Comparison of ENCODE assay signal across 11 cellular contexts in genomic region chr3:20057612-20058180, GRCh38. TPM values are rescaled to one million over a fixed set of nuclear protein-coding genes. Genes with fewer than 3 reads are reported as not detected.
DNase-seq lines count a peak whose midpoint lies in the region; ATAC-seq, FAIRE-seq and TF ChIP-seq lines count a peak whose summit lies in the region.
"Had no signal": no experiment of that assay in that cellular context is flagged by ENCODE, and none has a peak within 500 bp of the region (broad histone marks: within the 10 kb centered on the region; RNA-seq: fewer than 3 reads in every experiment).

No MANE protein-coding gene starts in this region.

- H3K4me1 Mint-ChIP-seq in CD8-positive, alpha-beta T cell (ENCODE audit: low read depth) = peaks cover 31% of the 10 kb centered on the region

- no peak for DNase-seq in CD8-positive, alpha-beta T cell
- DNase-seq in GM12878 (ENCODE audit: low read depth, low spot score) = no peak
- DNase-seq in hepatocyte (ENCODE audit: low spot score) = no peak
- no peak for DNase-seq in sigmoid colon
- no peak for DNase-seq in kidney
- no peak for DNase-seq in GM19239 (ENCODE audit: insufficient read length, low spot score)
- no peak for DNase-seq in mesenteric fat pad (ENCODE audit: low spot score)
- DNase-seq in MG63 = no peak
- DNase-seq: NCI-H82 had no signal

- POLR2A ChIA-PET in CD8-positive, alpha-beta T cell (lab: Charles Lee) = no interaction called here
- POLR2A ChIA-PET in GM12878 (lab: Charles Lee) = interaction anchor here (0.7 to 1.4 kb wide), 2 partner anchors 15 to 20 kb away, joined by 4 to 7 read pairs; no protein-coding TSS in a partner anchor

- TF ChIP-seq POLR2A in GM12878 (IDR thresholded peaks at IDR 0.05; ENCODE audit: low read depth, low read length) = no peak
- no peak for TF ChIP-seq POLR2A in sigmoid colon (IDR thresholded peaks at IDR 0.05)

- RAD21 ChIA-PET in GM12878 (lab: Charles Lee; ENCODE audit: unreplicated experiment) = interaction anchor here (0.7 to 1.5 kb wide), 2 partner anchors 13 to 16 kb away, joined by 4 to 5 read pairs; no protein-coding TSS in a partner anchor

- no peaks in the 10 kb centered on the region for H3K9me3 ChIP-seq in CD8-positive, alpha-beta T cell (ENCODE audit: low read length)
- H3K9me3 ChIP-seq in GM12878 (replicated peaks; ENCODE audit: control insufficient read depth, insufficient read depth, low read length) (no peaks in the 10 kb centered on the region), hepatocyte (ENCODE audit: low read depth) (no peaks in the 10 kb centered on the region), sigmoid colon (no peaks in the 10 kb centered on the region), kidney (ENCODE audit: control insufficient read depth in 1 of 2, low read length in 2 of 2) (no peaks in the 10 kb centered on the region), MG63 (no peaks in the 10 kb centered on the region)
- H3K9me3 ChIP-seq: BLaER1 had no signal

- no peaks in the 10 kb centered on the region for H3K27me3 Mint-ChIP-seq in CD8-positive, alpha-beta T cell (ENCODE audit: low read depth)

- H3K27ac ChIP-seq in CD8-positive, alpha-beta T cell (ENCODE audit: low read depth, low read length) = no peak overlapping the region
- H3K27ac ChIP-seq in GM12878 (ENCODE audit: control insufficient read depth, insufficient read depth) = no peak overlapping the region
- H3K27ac ChIP-seq in hepatocyte = peak overlapping the region; percentile 79
- peak overlapping the region; percentile 9 to 62 (median 58) for H3K27ac ChIP-seq in sigmoid colon
- H3K27ac ChIP-seq in kidney (ENCODE audit: low read depth in 2 of 2, low read length in 2 of 2) = peak overlapping the region in 1 of 2 donors; percentile 0
- H3K27ac ChIP-seq: BLaER1 had no signal

- no peak for TF ChIP-seq CTCF in CD8-positive, alpha-beta T cell (IDR thresholded peaks at IDR 0.05)
- TF ChIP-seq CTCF in GM12878 (IDR thresholded peaks at IDR 0.05 in 2 of 3, conservative IDR thresholded peaks at IDR 0.05 in 1 of 3; ENCODE audit: control insufficient read depth in 2 of 3, extremely low read depth in 1 of 3, insufficient read depth in 1 of 3, low read depth in 3 of 3, low read length in 3 of 3) = no peak
- TF ChIP-seq CTCF in hepatocyte (IDR thresholded peaks at IDR 0.05; ENCODE audit: poor library complexity) = no peak
- no peak for TF ChIP-seq CTCF in sigmoid colon (IDR thresholded peaks at IDR 0.05)
- TF ChIP-seq CTCF in kidney (IDR thresholded peaks at IDR 0.05; ENCODE audit: borderline replicate concordance, extremely low read depth, insufficient read depth) = no peak

- SMC1A ChIA-PET in GM12878 (lab: Charles Lee; ENCODE audit: uncharacterized antibody, unreplicated experiment) = interaction anchor here (0.8 to 1.3 kb wide), 5 partner anchors 10 to 129 kb away, joined by 3 to 4 read pairs (median 4); partner anchors contain the start of gene SGO1

- 100% methylated on average over 2 of the region's 2 CpGs for WGBS in GM12878 (ENCODE audit: insufficient coverage, insufficient replicate concordance, low lambda C conversion rate, missing lambda C conversion rate)
- 78% methylated on average over 2 of the region's 2 CpGs for WGBS in hepatocyte (ENCODE audit: low lambda C conversion rate, missing lambda C conversion rate)
- WGBS in sigmoid colon, 2 donors = 70 to 82% methylated on average over 2 of the region's 2 CpGs

- no peaks in the 10 kb centered on the region for H3K9me2 ChIP-seq in hepatocyte (replicated peaks; ENCODE audit: insufficient read depth)

- no peak overlapping the region for H2AFZ ChIP-seq in GM12878 (ENCODE audit: control insufficient read depth, low read depth, low read length)
- no peak overlapping the region for H2AFZ ChIP-seq in hepatocyte

- in situ Hi-C loops in GM12878 (cut with MboI) = no loop called here

- no peak overlapping the region for H3K4me3 ChIP-seq in CD8-positive, alpha-beta T cell (ENCODE audit: low read depth, low read length)
- no peak overlapping the region for H3K4me3 ChIP-seq in GM12878
- H3K4me3 ChIP-seq in hepatocyte = no peak overlapping the region
- H3K4me3 ChIP-seq in sigmoid colon = no peak overlapping the region
- H3K4me3 ChIP-seq in kidney (ENCODE audit: low read length in 2 of 2) = no peak overlapping the region
- H3K4me3 ChIP-seq in MG63 = no peak overlapping the region
- H3K4me3 ChIP-seq: BLaER1 had no signal

- CTCF ChIA-PET in CD8-positive, alpha-beta T cell (lab: Charles Lee) = no interaction called here
- CTCF ChIA-PET in GM12878 (lab: Yijun Ruan, JAX) = no interaction called here

- TF ChIP-seq EP300 in GM12878 (IDR thresholded peaks at IDR 0.05; ENCODE audit: borderline replicate concordance in 1 of 2, control insufficient read depth in 1 of 2, low read depth in 2 of 2, low read length in 2 of 2) (no peak), sigmoid colon (IDR thresholded peaks at IDR 0.05) (no peak)

- no peaks in the 10 kb centered on the region for H3K9me3 Mint-ChIP-seq in CD8-positive, alpha-beta T cell

- H3K79me2 ChIP-seq in GM12878 (ENCODE audit: control insufficient read depth, insufficient read depth, low read length) (no peaks in the 10 kb centered on the region; the same call in 1 of the 2 replicates), hepatocyte (peaks cover 31% of the 10 kb centered on the region)

- H3K4me2 ChIP-seq in GM12878 (ENCODE audit: control insufficient read depth, insufficient read depth) = no peak overlapping the region
- H3K4me2 ChIP-seq in hepatocyte = no peak overlapping the region
- H3K4me2 ChIP-seq: BLaER1 had no signal

- H3K4me1 ChIP-seq in CD8-positive, alpha-beta T cell (ENCODE audit: insufficient read depth, low read length) = peaks cover 29% of the 10 kb centered on the region
- H3K4me1 ChIP-seq in GM12878 (ENCODE audit: control insufficient read depth, insufficient read depth, low read length) (peaks cover 26% of the 10 kb centered on the region), hepatocyte (ENCODE audit: insufficient read depth) (peaks cover 7% of the 10 kb centered on the region), sigmoid colon (peaks cover 0 to 42% (median 40%) of the 10 kb centered on the region in 4 donors), kidney (ENCODE audit: control insufficient read depth in 1 of 2, insufficient read depth in 1 of 2, low read depth in 1 of 2, low read length in 2 of 2) (peaks cover 12 to 19% of the 10 kb centered on the region in 2 donors)

- no peaks in the 10 kb centered on the region for H3K36me3 ChIP-seq in CD8-positive, alpha-beta T cell (ENCODE audit: insufficient read depth, low read length)
- H3K36me3 ChIP-seq in GM12878 (ENCODE audit: control insufficient read depth in 2 of 2, insufficient read depth in 2 of 2, low read length in 1 of 2) (no peaks in the 10 kb centered on the region), hepatocyte (replicated peaks; ENCODE audit: insufficient read depth, low read depth) (no peaks in the 10 kb centered on the region), sigmoid colon (no peaks in the 10 kb centered on the region), kidney (ENCODE audit: control insufficient read depth in 1 of 2, insufficient read depth in 2 of 2, low read length in 2 of 2) (no peaks in the 10 kb centered on the region), MG63 (no peaks in the 10 kb centered on the region)
- H3K36me3 ChIP-seq: BLaER1 had no signal

- H3K27ac Mint-ChIP-seq in CD8-positive, alpha-beta T cell = peak overlapping the region; percentile 19

- H3K9ac ChIP-seq in GM12878 (ENCODE audit: control insufficient read depth, insufficient read depth, low read length) = no peak overlapping the region
- H3K9ac ChIP-seq in kidney (ENCODE audit: low read length in 2 of 2) = no peak overlapping the region
- H3K9ac ChIP-seq: BLaER1 had no signal

- no peaks in the 10 kb centered on the region for H3K27me3 ChIP-seq in CD8-positive, alpha-beta T cell (ENCODE audit: insufficient read depth, low read length)
- H3K27me3 ChIP-seq in GM12878 (replicated peaks in 1 of 2; ENCODE audit: control insufficient read depth in 2 of 2, insufficient read depth in 2 of 2, low read length in 1 of 2) = no peaks in the 10 kb centered on the region
- H3K27me3 ChIP-seq in hepatocyte = no peaks in the 10 kb centered on the region
- no peaks in the 10 kb centered on the region for H3K27me3 ChIP-seq in sigmoid colon
- no peaks in the 10 kb centered on the region for H3K27me3 ChIP-seq in MG63
- H3K27me3 ChIP-seq: BLaER1 had no signal

- H3K4me3 Mint-ChIP-seq in CD8-positive, alpha-beta T cell = no peak overlapping the region

- H4K20me1 ChIP-seq in GM12878 (ENCODE audit: control insufficient read depth, insufficient read depth) (no peaks in the 10 kb centered on the region), hepatocyte (ENCODE audit: insufficient read depth, poor library complexity, severe bottlenecking) (no peaks in the 10 kb centered on the region)
- H4K20me1 ChIP-seq: BLaER1 had no signal

- no TSS peak for BruUV-seq in GM12878 (replicated peaks; lab: Mats Ljungman, UMichigan)

- peaks cover 6% of the 10 kb centered on the region for H3K36me3 Mint-ChIP-seq in CD8-positive, alpha-beta T cell

- FAIRE-seq in GM12878 (lab: Jason Lieb, UNC) (no peak), kidney (lab: Jason Lieb, UNC) (no peak), GM19239 (lab: Jason Lieb, UNC) (no peak)

- TF ChIP-seq RAD21 in GM12878 (IDR thresholded peaks at IDR 0.05; ENCODE audit: insufficient read depth, low read depth, low read length) = no peak

- intact Hi-C loops in CD8-positive, alpha-beta T cell (cut with DNase I, micrococcal nuclease) = loop anchor here in 1 of 2 experiments (5.0 kb wide), 1 partner anchor 130 kb away; the partner anchor contains the start of gene SGO1
- intact Hi-C loops in GM12878 (cut with micrococcal nuclease; ENCODE audit: unreplicated experiment) = loop anchor here (5.0 kb wide), 1 partner anchor 130 kb away; the partner anchor contains the start of gene SGO1
- intact Hi-C loops in sigmoid colon (cut with DNase I) = no loop called here
- intact Hi-C loops in kidney (cut with DNase I) = no loop called here

- ATAC-seq in CD8-positive, alpha-beta T cell = no peak
- ATAC-seq in GM12878 = no peak

RNA-seq across cellular contexts. Expression of gene KAT2B, which starts 17.4 kb away (rescaled TPM):
- 10 to 100 TPM; 37.5 to 37.9 TPM for total RNA-seq in CD8-positive, alpha-beta T cell
- 44.8 and 48.3 TPM in 2 replicates for total RNA-seq in GM12878 (2013; cell fraction: nucleolus; rRNA removed)
- 10.4 and 14.0 TPM in 2 replicates for total RNA-seq in GM12878 (2014; rRNA removed)
- 12.1 and 13.4 TPM in 2 replicates for total RNA-seq in GM12878 (2014; rRNA removed; fragmentation: Illumina TruSeq; extraction: Trizol)
- 11.5 and 14.3 TPM in 2 replicates for total RNA-seq in GM12878 (2021)
- polyA plus RNA-seq in GM12878 (2011; ENCODE audit: low read depth) = 3.4 TPM
- polyA plus RNA-seq in GM12878 (2011; rRNA removed) = 15.2 and 24.0 TPM in 2 replicates
- 6.7 and 7.6 TPM in 2 replicates for polyA plus RNA-seq in GM12878 (2011; cell fraction: cytosol; rRNA removed)
- polyA plus RNA-seq in GM12878 (2011; cell fraction: nucleus; rRNA removed) = 17.9 and 18.1 TPM in 2 replicates
- polyA plus RNA-seq in GM12878 (2012) = 5.1 and 6.6 TPM in 2 replicates
- polyA plus RNA-seq in GM12878 (2014; fragmentation: Illumina TruSeq; extraction: Trizol) = 15.2 and 18.8 TPM in 2 replicates
- 1 to 10 TPM; 2.9 to 4.3 TPM for polyA plus RNA-seq in GM12878 (2014; fragmentation: Nextera tagmentation; extraction: Ambion mirVana)
- polyA plus RNA-seq in GM12878 (2014; rRNA removed) = 7.3 and 9.9 TPM in 2 replicates
- 1 to 10 TPM; 3.7 to 4.3 TPM for polyA plus RNA-seq in GM12878 (2016; fragmentation: Nextera tagmentation; extraction: Ambion mirVana)
- polyA minus RNA-seq in GM12878 (2011; rRNA and poly(A)+ RNA removed) = 12.5 and 17.3 TPM in 2 replicates
- 3.9 and 7.5 TPM in 2 replicates for polyA minus RNA-seq in GM12878 (2011; cell fraction: cytosol; rRNA and poly(A)+ RNA removed)
- polyA minus RNA-seq in GM12878 (2011; cell fraction: nucleus; rRNA and poly(A)+ RNA removed) = 8.8 and 12.7 TPM in 2 replicates
- total RNA-seq in hepatocyte = 13.3 and 15.1 TPM in 2 replicates
- 7.7 and 11.7 TPM in 2 replicates for polyA plus RNA-seq in hepatocyte
- 10 to 100 TPM; 27.2 to 49.2 (median 42.1) TPM for total RNA-seq in sigmoid colon
- polyA plus RNA-seq in sigmoid colon = 10 to 100 TPM; 10.8 to 18.7 (median 14.4) TPM
- total RNA-seq in kidney = 30.1 TPM
- polyA plus RNA-seq in kidney (ENCODE audit: insufficient read depth, low read depth, low replicate concordance) = 9.5 TPM
- 35.2 TPM for total RNA-seq in mesenteric fat pad
- total RNA-seq in MG63 (2014; rRNA removed; shearing (Covaris generic); ENCODE audit: low replicate concordance) = 5.6 and 10.8 TPM in 2 replicates

RNA-seq across cellular contexts. Expression of gene PP2D1, which starts 45.6 kb away (rescaled TPM):
- not detected for total RNA-seq in CD8-positive, alpha-beta T cell
- not detected in 2 replicates for total RNA-seq in GM12878 (2013; cell fraction: nucleolus; rRNA removed)
- total RNA-seq in GM12878 (2014; rRNA removed) (not detected in 2 replicates), GM12878 (2014; rRNA removed; fragmentation: Illumina TruSeq; extraction: Trizol) (not detected in 2 replicates), GM12878 (2021) (not detected in 2 replicates), hepatocyte (not detected in 2 replicates), sigmoid colon (not detected), kidney (not detected), mesenteric fat pad (not detected)
- polyA plus RNA-seq in GM12878 (2011; ENCODE audit: low read depth) = 0.10 TPM
- polyA plus RNA-seq in GM12878 (2011; rRNA removed) (not detected in 2 replicates), GM12878 (2014; fragmentation: Illumina TruSeq; extraction: Trizol) (not detected in 2 replicates), GM12878 (2014; fragmentation: Nextera tagmentation; extraction: Ambion mirVana) (under 1 TPM; 0.04 to 0.18 TPM), GM12878 (2014; rRNA removed) (not detected in 2 replicates), GM12878 (2016; fragmentation: Nextera tagmentation; extraction: Ambion mirVana) (under 1 TPM in 1 of 2 experiments, not detected in 1; 0.17 TPM), hepatocyte (0.23 and 0.40 TPM in 2 replicates), sigmoid colon (not detected), kidney (ENCODE audit: insufficient read depth, low read depth, low replicate concordance) (not detected)
- polyA plus RNA-seq in GM12878 (2011; cell fraction: cytosol; rRNA removed) = not detected in 2 replicates
- polyA plus RNA-seq in GM12878 (2011; cell fraction: nucleus; rRNA removed) = not detected in 2 replicates
- polyA plus RNA-seq in GM12878 (2012) = 0.13 and 0.30 TPM in 2 replicates
- not detected in 2 replicates for polyA minus RNA-seq in GM12878 (2011; rRNA and poly(A)+ RNA removed)
- polyA minus RNA-seq in GM12878 (2011; cell fraction: cytosol; rRNA and poly(A)+ RNA removed) = not detected in 2 replicates
- not detected in 2 replicates for polyA minus RNA-seq in GM12878 (2011; cell fraction: nucleus; rRNA and poly(A)+ RNA removed)
- not detected in 2 replicates for total RNA-seq in MG63 (2014; rRNA removed; shearing (Covaris generic); ENCODE audit: low replicate concordance)
- polyA plus RNA-seq: adipose tissue had no signal

Comparison
In these comparisons a context has a peak if more than half of its experiments do, and no peak if none do; other contexts are left out.
1. H3K27ac ChIP-seq: peak in hepatocyte (single experiment) and sigmoid colon (4 of 4); none in CD8-positive, alpha-beta T cell (single experiment) and GM12878 (single experiment).